In the genomic region with DNA sequence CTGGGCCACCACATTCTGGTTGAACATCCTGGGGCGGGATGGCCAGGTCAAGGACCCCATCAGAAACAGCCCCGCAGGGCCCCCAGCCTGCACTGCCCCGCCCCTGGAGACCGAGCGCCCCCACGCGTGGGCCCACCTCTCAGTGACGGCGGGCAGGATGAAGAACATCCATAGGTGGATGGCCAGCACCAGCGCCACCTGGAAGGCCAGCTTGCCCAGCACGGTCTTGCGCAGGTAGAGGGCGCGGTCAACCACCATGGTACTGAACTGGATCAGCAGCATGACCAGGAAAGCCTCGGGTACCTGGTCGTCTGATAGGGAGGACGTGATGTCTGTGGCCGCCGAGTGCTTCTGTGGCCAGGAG, we compare ENCODE assay signal across 16 cellular contexts. TPM values are rescaled to one million over a fixed set of nuclear protein-coding genes. Genes with fewer than 3 reads are reported as not detected.
A peak's percentile ranks its signal among the peaks of the same experiment; 100 is the strongest.
DNase-seq lines count a peak whose midpoint lies in the region; ATAC-seq, FAIRE-seq and TF ChIP-seq lines count a peak whose summit lies in the region.
"Had no signal": no experiment of that assay in that cellular context is flagged by ENCODE, and none has a peak within 500 bp of the region (broad histone marks: within the 10 kb centered on the region; RNA-seq: fewer than 3 reads in every experiment).

No MANE protein-coding gene starts in this region.

- no peaks in the 10 kb centered on the region for H3K9me3 ChIP-seq in HepG2 (ENCODE audit: low read length)
- H3K9me3 ChIP-seq in right lobe of liver, result no peaks in the 10 kb centered on the region
- no peaks in the 10 kb centered on the region for H3K9me3 ChIP-seq in neuronal stem cell (replicated peaks in 1 of 2; ENCODE audit: control insufficient read depth in 2 of 2, insufficient read depth in 1 of 2, low read depth in 1 of 2, low read length in 2 of 2)

- H3K18ac ChIP-seq in neuronal stem cell (ENCODE audit: low read length), result no peak overlapping the region

- DNase-seq in HepG2 (ENCODE audit: low spot score) (no peak), right lobe of liver (no peak), neuronal stem cell (ENCODE audit: low spot score) (no peak), progenitor cell of endocrine pancreas (ENCODE audit: low spot score, unreplicated experiment) (no peak)
- DNase-seq: DMS53, Karpas-422, NCI-H1105, NCI-H1694, NCI-H524 treated with DMSO at 0.1 percent for 48 hours had no signal

- no peak overlapping the region for H4K91ac ChIP-seq in neuronal stem cell (ENCODE audit: low read depth, low read length, poor library complexity)

- H2BK5ac ChIP-seq in neuronal stem cell (ENCODE audit: low read length), result peak overlapping the region; percentile 48

- H3K79me2 ChIP-seq in HepG2 (ENCODE audit: insufficient read depth, low read length), result no peaks in the 10 kb centered on the region

- H3K36me3 Mint-ChIP-seq in progenitor cell of endocrine pancreas (ENCODE audit: insufficient read depth), result peaks cover 3% of the 10 kb centered on the region

- intact Hi-C loops in HepG2 (cut with micrococcal nuclease; ENCODE audit: unreplicated experiment) (no loop called here), right lobe of liver (cut with DNase I) (no loop called here)

- no peak overlapping the region for H2BK15ac ChIP-seq in neuronal stem cell (ENCODE audit: low read length)

- H3K79me1 ChIP-seq in neuronal stem cell (ENCODE audit: low read depth, low read length), result peaks cover 7% of the 10 kb centered on the region

- TF ChIP-seq POLR2A in HepG2 (IDR thresholded peaks at IDR 0.05; ENCODE audit: insufficient read depth in 1 of 2, low read depth in 2 of 2, low read length in 2 of 2) (no peak; a peak in 1 of 4 replicates), right lobe of liver (IDR thresholded peaks at IDR 0.05) (no peak)

- H2AFZ ChIP-seq in HepG2 (ENCODE audit: low read length) (no peak overlapping the region), neuronal stem cell (ENCODE audit: low read length) (no peak overlapping the region)

- H3K27ac ChIP-seq in HepG2 (ENCODE audit: extremely low read length, insufficient read depth, low read length) (no peak overlapping the region), right lobe of liver (no peak overlapping the region), cingulate gyrus (ENCODE audit: low read depth, low read length) (peak overlapping the region; percentile 86), neuronal stem cell (replicated peaks; ENCODE audit: low read length) (no peak overlapping the region), temporal lobe (ENCODE audit: low read depth, low read length) (peak overlapping the region; percentile 82)

- H3K23ac ChIP-seq in neuronal stem cell (ENCODE audit: low read depth, low read length, poor library complexity), result no peak overlapping the region

- H4K8ac ChIP-seq in neuronal stem cell (ENCODE audit: low read depth, low read length), result no peak overlapping the region

- H3K9ac ChIP-seq in HepG2 (ENCODE audit: insufficient read depth, low read depth, low read length) (no peak overlapping the region), neuronal stem cell (ENCODE audit: low read depth, low read length, poor library complexity) (peak overlapping the region; percentile 60)

- no peak overlapping the region for H2BK12ac ChIP-seq in neuronal stem cell (ENCODE audit: low read length)

- H3K4me2 ChIP-seq in HepG2 (ENCODE audit: low read depth, low read length) (no peak overlapping the region), neuronal stem cell (ENCODE audit: insufficient read depth, low read length, poor library complexity, severe bottlenecking) (no peak overlapping the region)

- no peak for FAIRE-seq in HepG2 (lab: Jason Lieb, UNC)
- FAIRE-seq: GM19239 had no signal

- no peak overlapping the region for H3K27ac Mint-ChIP-seq in progenitor cell of endocrine pancreas

- no peak overlapping the region for H2AK5ac ChIP-seq in neuronal stem cell (ENCODE audit: low read depth, low read length)

- no peak overlapping the region for H3K4ac ChIP-seq in neuronal stem cell (ENCODE audit: low read length)

- CTCF ChIA-PET in HepG2 (lab: Yijun Ruan, JAX; ENCODE audit: low intra/inter-chr PET ratio, low total read pairs), result no interaction called here

- H3K4me3 Mint-ChIP-seq in progenitor cell of endocrine pancreas (ENCODE audit: low read depth), result no peak overlapping the region
- H3K4me3 Mint-ChIP-seq: CD14-positive monocyte had no signal

- H3K14ac ChIP-seq in neuronal stem cell (ENCODE audit: low read length), result no peak overlapping the region

- ATAC-seq in HepG2 (no peak), right lobe of liver (no peak), HG03457 (IDR thresholded peaks at IDR 0.05; ENCODE audit: unreplicated experiment) (no peak), GM21576 (IDR thresholded peaks at IDR 0.05; ENCODE audit: unreplicated experiment) (no peak)
- ATAC-seq: Panc1 had no signal

- H3K36me3 ChIP-seq in HepG2 (replicated peaks in 1 of 2; ENCODE audit: control insufficient read depth in 1 of 2, insufficient read depth in 2 of 2, low read length in 2 of 2) (peaks cover 63 to 92% of the 10 kb centered on the region in 2 experiments; a peak in 4 of 5 replicates), right lobe of liver (peaks cover 0 to 86% (median 31%) of the 10 kb centered on the region in 4 donors), neuronal stem cell (replicated peaks in 1 of 2; ENCODE audit: control insufficient read depth in 2 of 2, insufficient read depth in 2 of 2, low read length in 2 of 2) (peaks cover 22 to 46% of the 10 kb centered on the region in 2 donors)

- no peaks in the 10 kb centered on the region for H3K4me1 Mint-ChIP-seq in progenitor cell of endocrine pancreas (ENCODE audit: low read depth)
- H3K4me1 Mint-ChIP-seq: CD14-positive monocyte had no signal

- TF ChIP-seq CTCF in HepG2 (CRISPR knock-in tag; IDR thresholded peaks at IDR 0.05), result no peak
- no peak for TF ChIP-seq CTCF in right lobe of liver (IDR thresholded peaks at IDR 0.05)
- TF ChIP-seq CTCF in progenitor cell of endocrine pancreas (IDR thresholded peaks at IDR 0.05; ENCODE audit: unreplicated experiment), result no peak

- WGBS in HepG2 (ENCODE audit: low lambda C conversion rate), result 97% methylated on average over 11 of the region's 19 CpGs
- WGBS in right lobe of liver (ENCODE audit: insufficient coverage, low coverage, low lambda C conversion rate, missing lambda C conversion rate), result 100% methylated on average over 1 of the region's 19 CpGs
- WGBS in neuronal stem cell (ENCODE audit: extremely low coverage in 2 of 2, insufficient read length in 2 of 2, insufficient replicate concordance in 1 of 2), 2 donors, result no CpG with 5 or more reads among the region's 19 CpGs

- POLR2A ChIA-PET in HepG2 (lab: Yijun Ruan, JAX), result no interaction called here

- H4K20me1 ChIP-seq in HepG2 (ENCODE audit: insufficient read depth, low read length), result no peaks in the 10 kb centered on the region

- no peaks in the 10 kb centered on the region for H3K27me3 Mint-ChIP-seq in progenitor cell of endocrine pancreas

- no TSS peak for BruUV-seq in HepG2 (replicated peaks; lab: Mats Ljungman, UMichigan)

- TF ChIP-seq EP300 in HepG2 (IDR thresholded peaks at IDR 0.05; ENCODE audit: low read depth in 2 of 2, low read length in 2 of 2) (no peak), HepG2 (CRISPR knock-in tag; IDR thresholded peaks at IDR 0.05; ENCODE audit: borderline replicate concordance) (no peak)

- H3K27me3 ChIP-seq in HepG2 (ENCODE audit: control insufficient read depth in 1 of 2, insufficient read depth in 2 of 2, low read length in 2 of 2), result no peaks in the 10 kb centered on the region
- no peaks in the 10 kb centered on the region for H3K27me3 ChIP-seq in right lobe of liver
- H3K27me3 ChIP-seq in neuronal stem cell (ENCODE audit: control insufficient read depth in 3 of 3, insufficient read depth in 3 of 3, low read depth in 1 of 3, low read length in 3 of 3), result no peaks in the 10 kb centered on the region

- H3K9me3 Mint-ChIP-seq in progenitor cell of endocrine pancreas (ENCODE audit: low read depth), result no peaks in the 10 kb centered on the region
- H3K9me3 Mint-ChIP-seq: CD14-positive monocyte had no signal

- in situ Hi-C loops in HepG2 (cut with HindIII; ENCODE audit: extremely low pct_ligation_motif_present, low pct_unique_long_range_greater_than_20kb), result no loop called here

- H3K4me3 ChIP-seq in HepG2 (replicated peaks in 1 of 3; ENCODE audit: insufficient read depth in 1 of 3, low read depth in 2 of 3, low read length in 3 of 3) (no peak overlapping the region), right lobe of liver (no peak overlapping the region), neuronal stem cell (ENCODE audit: low read length in 2 of 2) (no peak overlapping the region)

- H3K4me1 ChIP-seq in HepG2 (ENCODE audit: insufficient read depth, low read length) (no peaks in the 10 kb centered on the region), right lobe of liver (no peaks in the 10 kb centered on the region), neuronal stem cell (ENCODE audit: control insufficient read depth in 2 of 2, insufficient read depth in 1 of 2, low read depth in 1 of 2, low read length in 2 of 2) (no peaks in the 10 kb centered on the region)

- no peak overlapping the region for H2BK120ac ChIP-seq in neuronal stem cell (ENCODE audit: low read depth, low read length)

- TF ChIP-seq RAD21 in HepG2 (CRISPR knock-in tag; IDR thresholded peaks at IDR 0.05), result no peak

RNA-seq across cellular contexts. Expression of a gene that starts 13.6 kb away (rescaled TPM):
- total RNA-seq in HepG2 (2016; rRNA removed; fragmentation: Illumina TruSeq; extraction: Trizol) (21.9 TPM in 2 replicates), right lobe of liver (1 to 10 TPM; 5.0 to 9.5 (median 8.2) TPM), temporal lobe (7.1 TPM), progenitor cell of endocrine pancreas (17.2 and 18.2 TPM in 2 replicates)
- total RNA-seq in HepG2 (2016; cell fraction: cytosol; rRNA removed; fragmentation: Illumina TruSeq; extraction: Trizol; ENCODE audit: low read depth), result 11.4 and 12.8 TPM in 2 replicates
- 16.8 and 22.4 TPM in 2 replicates for total RNA-seq in HepG2 (2016; cell fraction: insoluble cytoplasmic fraction; rRNA removed; fragmentation: Illumina TruSeq; extraction: Trizol)
- total RNA-seq in HepG2 (2016; cell fraction: membrane; rRNA removed; fragmentation: Illumina TruSeq; extraction: Trizol), result 13.8 and 15.9 TPM in 2 replicates
- total RNA-seq in HepG2 (2016; cell fraction: nucleus; rRNA removed; fragmentation: Illumina TruSeq; extraction: Trizol), result 16.7 and 17.2 TPM in 2 replicates
- 13.3 and 18.5 TPM in 2 replicates for polyA plus RNA-seq in HepG2 (2011; rRNA removed)
- 11.8 and 19.4 TPM in 2 replicates for polyA plus RNA-seq in HepG2 (2011; cell fraction: cytosol; rRNA removed)
- 63.3 and 73.6 TPM in 2 replicates for polyA plus RNA-seq in HepG2 (2011; cell fraction: nucleus; rRNA removed)
- 11.6 and 15.1 TPM in 2 replicates for polyA plus RNA-seq in HepG2 (2012)
- polyA plus RNA-seq in HepG2 (2016; cell fraction: cytosol; fragmentation: Illumina TruSeq; extraction: Trizol; ENCODE audit: low read depth), result 12.4 and 16.5 TPM in 2 replicates
- polyA plus RNA-seq in HepG2 (2016; cell fraction: insoluble cytoplasmic fraction; fragmentation: Illumina TruSeq; extraction: Trizol; ENCODE audit: low read depth), result 20.9 and 22.4 TPM in 2 replicates
- polyA plus RNA-seq in HepG2 (2016; cell fraction: membrane; fragmentation: Illumina TruSeq; extraction: Trizol; ENCODE audit: low read depth), result 13.3 and 14.9 TPM in 2 replicates
- 39.4 and 44.9 TPM in 2 replicates for polyA plus RNA-seq in HepG2 (2016; cell fraction: nucleus; fragmentation: Illumina TruSeq; extraction: Trizol; ENCODE audit: insufficient read depth, low read depth)
- 23.1 and 25.7 TPM in 2 replicates for polyA minus RNA-seq in HepG2 (2011; rRNA and poly(A)+ RNA removed; ENCODE audit: low replicate concordance)
- 15.2 and 18.6 TPM in 2 replicates for polyA minus RNA-seq in HepG2 (2011; cell fraction: cytosol; rRNA and poly(A)+ RNA removed)
- polyA minus RNA-seq in HepG2 (2011; cell fraction: nucleus; rRNA and poly(A)+ RNA removed), result 19.3 and 20.7 TPM in 2 replicates
- 25.8 TPM for polyA plus RNA-seq in neuronal stem cell (2013, experiment 1 of 2)
- polyA plus RNA-seq in neuronal stem cell (2013, experiment 2 of 2), result 28.0 TPM

RNA-seq across cellular contexts. Expression of a gene that starts 13.7 kb away (rescaled TPM):
- total RNA-seq in HepG2 (2016; rRNA removed; fragmentation: Illumina TruSeq; extraction: Trizol) (15.1 and 23.0 TPM in 2 replicates), right lobe of liver (10 to 100 TPM in 2 of 6 experiments, 1 to 10 TPM in 4; 8.1 to 12.8 (median 10.0) TPM), temporal lobe (7.9 TPM), progenitor cell of endocrine pancreas (19.4 and 21.5 TPM in 2 replicates)
- total RNA-seq in HepG2 (2016; cell fraction: cytosol; rRNA removed; fragmentation: Illumina TruSeq; extraction: Trizol; ENCODE audit: low read depth), result 36.0 and 37.2 TPM in 2 replicates
- 17.3 and 23.3 TPM in 2 replicates for total RNA-seq in HepG2 (2016; cell fraction: insoluble cytoplasmic fraction; rRNA removed; fragmentation: Illumina TruSeq; extraction: Trizol)
- total RNA-seq in HepG2 (2016; cell fraction: membrane; rRNA removed; fragmentation: Illumina TruSeq; extraction: Trizol), result 41.6 and 45.9 TPM in 2 replicates
- total RNA-seq in HepG2 (2016; cell fraction: nucleus; rRNA removed; fragmentation: Illumina TruSeq; extraction: Trizol), result 14.0 and 14.1 TPM in 2 replicates
- 21.4 and 26.2 TPM in 2 replicates for polyA plus RNA-seq in HepG2 (2011; rRNA removed)
- 14.8 and 24.4 TPM in 2 replicates for polyA plus RNA-seq in HepG2 (2011; cell fraction: cytosol; rRNA removed)
- polyA plus RNA-seq in HepG2 (2011; cell fraction: nucleus; rRNA removed), result 83.8 and 91.3 TPM in 2 replicates
- 12.2 and 16.1 TPM in 2 replicates for polyA plus RNA-seq in HepG2 (2012)
- polyA plus RNA-seq in HepG2 (2016; cell fraction: cytosol; fragmentation: Illumina TruSeq; extraction: Trizol; ENCODE audit: low read depth), result 22.9 and 25.4 TPM in 2 replicates
- polyA plus RNA-seq in HepG2 (2016; cell fraction: insoluble cytoplasmic fraction; fragmentation: Illumina TruSeq; extraction: Trizol; ENCODE audit: low read depth), result 19.2 and 20.2 TPM in 2 replicates
- polyA plus RNA-seq in HepG2 (2016; cell fraction: membrane; fragmentation: Illumina TruSeq; extraction: Trizol; ENCODE audit: low read depth), result 32.0 and 34.1 TPM in 2 replicates
- polyA plus RNA-seq in HepG2 (2016; cell fraction: nucleus; fragmentation: Illumina TruSeq; extraction: Trizol; ENCODE audit: insufficient read depth, low read depth), result 36.7 and 43.4 TPM in 2 replicates
- polyA minus RNA-seq in HepG2 (2011; rRNA and poly(A)+ RNA removed; ENCODE audit: low replicate concordance), result 11.5 and 25.6 TPM in 2 replicates
- 12.9 and 17.8 TPM in 2 replicates for polyA minus RNA-seq in HepG2 (2011; cell fraction: cytosol; rRNA and poly(A)+ RNA removed)
- 14.2 and 18.7 TPM in 2 replicates for polyA minus RNA-seq in HepG2 (2011; cell fraction: nucleus; rRNA and poly(A)+ RNA removed)
- polyA plus RNA-seq in neuronal stem cell (2013, experiment 1 of 2), result 20.4 TPM
- 19.1 TPM for polyA plus RNA-seq in neuronal stem cell (2013, experiment 2 of 2)

RNA-seq across cellular contexts. Expression of a gene that starts 33.6 kb away (rescaled TPM):
- total RNA-seq in HepG2 (2016; rRNA removed; fragmentation: Illumina TruSeq; extraction: Trizol) (0.09 and 0.18 TPM in 2 replicates), right lobe of liver (under 1 TPM; 0.15 to 0.98 (median 0.35) TPM), temporal lobe (under 0.01 TPM), progenitor cell of endocrine pancreas (1.2 and 1.9 TPM in 2 replicates)
- not detected in 2 replicates for total RNA-seq in HepG2 (2016; cell fraction: cytosol; rRNA removed; fragmentation: Illumina TruSeq; extraction: Trizol; ENCODE audit: low read depth)
- 0.13 and 0.17 TPM in 2 replicates for total RNA-seq in HepG2 (2016; cell fraction: insoluble cytoplasmic fraction; rRNA removed; fragmentation: Illumina TruSeq; extraction: Trizol)
- total RNA-seq in HepG2 (2016; cell fraction: membrane; rRNA removed; fragmentation: Illumina TruSeq; extraction: Trizol), result 0.12 TPM in 1 of 2 replicates, not detected in the other
- total RNA-seq in HepG2 (2016; cell fraction: nucleus; rRNA removed; fragmentation: Illumina TruSeq; extraction: Trizol), result not detected in 2 replicates
- 0.18 and 0.40 TPM in 2 replicates for polyA plus RNA-seq in HepG2 (2011; rRNA removed)
- 0.18 and 0.44 TPM in 2 replicates for polyA plus RNA-seq in HepG2 (2011; cell fraction: cytosol; rRNA removed)
- 0.35 and 0.64 TPM in 2 replicates for polyA plus RNA-seq in HepG2 (2011; cell fraction: nucleus; rRNA removed)
- 0.40 and 0.47 TPM in 2 replicates for polyA plus RNA-seq in HepG2 (2012)
- 0.08 TPM in 1 of 2 replicates, not detected in the other for polyA plus RNA-seq in HepG2 (2016; cell fraction: cytosol; fragmentation: Illumina TruSeq; extraction: Trizol; ENCODE audit: low read depth)
- 0.26 TPM in 1 of 2 replicates, not detected in the other for polyA plus RNA-seq in HepG2 (2016; cell fraction: insoluble cytoplasmic fraction; fragmentation: Illumina TruSeq; extraction: Trizol; ENCODE audit: low read depth)
- polyA plus RNA-seq in HepG2 (2016; cell fraction: membrane; fragmentation: Illumina TruSeq; extraction: Trizol; ENCODE audit: low read depth), result 0.15 and 0.21 TPM in 2 replicates
- 0.27 TPM in 1 of 2 replicates, not detected in the other for polyA plus RNA-seq in HepG2 (2016; cell fraction: nucleus; fragmentation: Illumina TruSeq; extraction: Trizol; ENCODE audit: insufficient read depth, low read depth)
- polyA minus RNA-seq in HepG2 (2011; rRNA and poly(A)+ RNA removed; ENCODE audit: low replicate concordance), result 0.84 TPM in 1 of 2 replicates, not detected in the other
- not detected in 2 replicates for polyA minus RNA-seq in HepG2 (2011; cell fraction: cytosol; rRNA and poly(A)+ RNA removed)
- not detected in 2 replicates for polyA minus RNA-seq in HepG2 (2011; cell fraction: nucleus; rRNA and poly(A)+ RNA removed)
- 0.50 TPM for polyA plus RNA-seq in neuronal stem cell (2013, experiment 1 of 2)
- 0.32 TPM for polyA plus RNA-seq in neuronal stem cell (2013, experiment 2 of 2)

RNA-seq across cellular contexts. Expression of a gene that starts 57.0 kb away (rescaled TPM):
- 128 and 187 TPM in 2 replicates for total RNA-seq in HepG2 (2016; rRNA removed; fragmentation: Illumina TruSeq; extraction: Trizol)
- 86.8 and 92.1 TPM in 2 replicates for total RNA-seq in HepG2 (2016; cell fraction: cytosol; rRNA removed; fragmentation: Illumina TruSeq; extraction: Trizol; ENCODE audit: low read depth)
- total RNA-seq in HepG2 (2016; cell fraction: insoluble cytoplasmic fraction; rRNA removed; fragmentation: Illumina TruSeq; extraction: Trizol), result 110 and 194 TPM in 2 replicates
- total RNA-seq in HepG2 (2016; cell fraction: membrane; rRNA removed; fragmentation: Illumina TruSeq; extraction: Trizol), result 93.3 and 93.5 TPM in 2 replicates
- total RNA-seq in HepG2 (2016; cell fraction: nucleus; rRNA removed; fragmentation: Illumina TruSeq; extraction: Trizol), result 150 and 173 TPM in 2 replicates
- 28.1 and 68.9 TPM in 2 replicates for polyA plus RNA-seq in HepG2 (2011; rRNA removed)
- polyA plus RNA-seq in HepG2 (2011; cell fraction: cytosol; rRNA removed), result 33.1 and 34.9 TPM in 2 replicates
- polyA plus RNA-seq in HepG2 (2011; cell fraction: nucleus; rRNA removed), result 340 and 407 TPM in 2 replicates
- 81.3 and 104 TPM in 2 replicates for polyA plus RNA-seq in HepG2 (2012)
- polyA plus RNA-seq in HepG2 (2016; cell fraction: cytosol; fragmentation: Illumina TruSeq; extraction: Trizol; ENCODE audit: low read depth), result 49.5 and 55.8 TPM in 2 replicates
- 117 and 128 TPM in 2 replicates for polyA plus RNA-seq in HepG2 (2016; cell fraction: insoluble cytoplasmic fraction; fragmentation: Illumina TruSeq; extraction: Trizol; ENCODE audit: low read depth)
- 64.4 TPM in 2 replicates for polyA plus RNA-seq in HepG2 (2016; cell fraction: membrane; fragmentation: Illumina TruSeq; extraction: Trizol; ENCODE audit: low read depth)
- polyA plus RNA-seq in HepG2 (2016; cell fraction: nucleus; fragmentation: Illumina TruSeq; extraction: Trizol; ENCODE audit: insufficient read depth, low read depth), result 435 and 459 TPM in 2 replicates
- 8.9 and 43.8 TPM in 2 replicates for polyA minus RNA-seq in HepG2 (2011; rRNA and poly(A)+ RNA removed; ENCODE audit: low replicate concordance)
- 24.2 and 37.5 TPM in 2 replicates for polyA minus RNA-seq in HepG2 (2011; cell fraction: cytosol; rRNA and poly(A)+ RNA removed)
- polyA minus RNA-seq in HepG2 (2011; cell fraction: nucleus; rRNA and poly(A)+ RNA removed), result 34.4 and 55.3 TPM in 2 replicates
- total RNA-seq in right lobe of liver, result 10 to 100 TPM; 10.2 to 57.1 (median 15.2) TPM
- 50.0 TPM for polyA plus RNA-seq in neuronal stem cell (2013, experiment 1 of 2)
- 51.3 TPM for polyA plus RNA-seq in neuronal stem cell (2013, experiment 2 of 2)
- total RNA-seq in temporal lobe, result 48.9 TPM
- 78.1 and 78.5 TPM in 2 replicates for total RNA-seq in progenitor cell of endocrine pancreas

Comparison
In these comparisons a context has a peak if more than half of its experiments do, and no peak if none do; other contexts are left out.
1. H3K27ac ChIP-seq: peak in cingulate gyrus (single experiment) and temporal lobe (single experiment); none in HepG2 (single experiment), right lobe of liver (0 of 3) and neuronal stem cell (single experiment).